25 cellular contexts compared by ENCODE assay signal in the genomic region with DNA sequence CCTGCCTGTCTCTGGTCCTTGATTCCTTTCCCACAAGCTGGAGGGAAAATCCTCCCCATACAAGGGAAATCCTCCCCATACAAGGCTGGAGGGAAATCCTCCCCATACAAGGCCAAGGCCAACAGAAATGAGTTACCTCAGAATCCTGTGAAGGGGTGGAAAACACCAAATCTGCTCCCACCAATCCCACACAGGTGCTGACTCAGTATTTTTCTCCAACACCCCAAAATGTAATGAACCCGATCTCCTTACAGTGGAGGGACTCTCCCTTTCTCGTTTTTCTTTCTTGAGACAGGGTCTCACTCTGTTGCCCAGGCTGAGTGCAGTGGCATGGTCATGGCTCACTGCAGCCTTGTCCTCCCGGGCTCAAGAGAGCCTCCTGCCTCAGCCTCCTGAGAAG. TPM values are rescaled to one million over a fixed set of nuclear protein-coding genes. Genes with fewer than 3 reads are reported as not detected.
DNase-seq lines count a peak whose midpoint lies in the region; ATAC-seq and TF ChIP-seq lines count a peak whose summit lies in the region.
"Had no signal": no experiment of that assay in that cellular context is flagged by ENCODE, and none has a peak within 500 bp of the region (broad histone marks: within the 10 kb centered on the region; RNA-seq: fewer than 3 reads in every experiment).

No MANE protein-coding gene starts in this region.

- no peak overlapping the region for H2AK5ac ChIP-seq in IMR-90 (ENCODE audit: low read depth, low read length)
- no peak overlapping the region for H2AK5ac ChIP-seq in mesendoderm (ENCODE audit: low read length)

- H3K4me2 ChIP-seq in mammary epithelial cell (ENCODE audit: insufficient read depth, low read depth, low read length), result no peak overlapping the region
- no peak overlapping the region for H3K4me2 ChIP-seq in IMR-90 (ENCODE audit: low read depth, low read length)
- H3K4me2 ChIP-seq in mesendoderm (ENCODE audit: low read length), result no peak overlapping the region

- peaks cover 96% of the 10 kb centered on the region for H3K79me2 ChIP-seq in mammary epithelial cell (ENCODE audit: insufficient read depth, low read length)
- H3K79me2 ChIP-seq in mesendoderm (ENCODE audit: control insufficient read depth, insufficient read depth, low read length), result peaks cover 77% of the 10 kb centered on the region

- H2AK9ac ChIP-seq in IMR-90 (replicated peaks; ENCODE audit: low read depth, low read length, poor library complexity), result no peak overlapping the region

- H3K56ac ChIP-seq in IMR-90 (ENCODE audit: extremely low read depth, insufficient read depth, low read length), result no peak overlapping the region
- H3K56ac ChIP-seq in mesendoderm (ENCODE audit: low read length), result no peak overlapping the region

- intact Hi-C loops in MCF 10A (cut with micrococcal nuclease) (no loop called here), mammary epithelial cell (cut with micrococcal nuclease) (no loop called here), IMR-90 (cut with micrococcal nuclease) (no loop called here), prostate gland (cut with DNase I) (no loop called here)

- peaks cover 99% of the 10 kb centered on the region for H3K36me3 Mint-ChIP-seq in MCF 10A (ENCODE audit: insufficient read depth, unreplicated experiment)
- H3K36me3 Mint-ChIP-seq in activated T-helper 17 cell treated with anti-CD3 and anti-CD28 coated beads, Interleukin-2, amount 50 U/mL, for 72 hours (ENCODE audit: low read depth), result peaks cover 100% of the 10 kb centered on the region
- peaks cover 86% of the 10 kb centered on the region for H3K36me3 Mint-ChIP-seq in stimulated activated memory B cell treated with anti-CD40 and anti-IgM and Interleukin-4, amounts not matched to agents 10 μg/mL and 1 μg/mL and 100 μg/mL, for 72 hours

- peaks cover 31 to 92% of the 10 kb centered on the region in 2 experiments for H3K79me1 ChIP-seq in IMR-90 (ENCODE audit: low read depth in 1 of 2, low read length in 2 of 2)
- peaks cover 58% of the 10 kb centered on the region for H3K79me1 ChIP-seq in mesendoderm (ENCODE audit: low read length)

- BruUV-seq in MCF 10A (replicated peaks; lab: Mats Ljungman, UMichigan), result no TSS peak
- no TSS peak for BruUV-seq in mammary epithelial cell (replicated peaks; lab: Mats Ljungman, UMichigan)
- BruUV-seq in IMR-90 (replicated peaks; lab: Mats Ljungman, UMichigan), result no TSS peak

- dilution Hi-C loops in mammary epithelial cell (cut with HindIII; ENCODE audit: low sequenced_read_pairs) (loop anchor here (5.0 kb wide), 1 partner anchor 36 kb away; no protein-coding TSS in a partner anchor), IMR-90 (cut with HindIII; ENCODE audit: low sequenced_read_pairs, unreplicated experiment) (no loop called here)

- H2AFZ ChIP-seq in mammary epithelial cell (ENCODE audit: low read depth, low read length) (no peak overlapping the region), IMR-90 (replicated peaks; ENCODE audit: low read length, poor library complexity) (no peak overlapping the region)

- H2BK120ac ChIP-seq in IMR-90 (ENCODE audit: low read depth, low read length) (no peak overlapping the region), mesendoderm (ENCODE audit: low read depth, low read length) (no peak overlapping the region)

- no peak overlapping the region for H3K14ac ChIP-seq in IMR-90 (replicated peaks; ENCODE audit: low read depth, low read length)

- no peak overlapping the region for H2BK15ac ChIP-seq in IMR-90 (ENCODE audit: low read depth, low read length)
- no peak overlapping the region for H2BK15ac ChIP-seq in mesendoderm (replicated peaks; ENCODE audit: low read depth)

- H3K36me3 ChIP-seq in mammary epithelial cell (ENCODE audit: insufficient read depth, low read length) (peaks cover 76% of the 10 kb centered on the region), IMR-90 (ENCODE audit: control insufficient read depth, insufficient read depth, low read length) (peaks cover 88% of the 10 kb centered on the region), mesendoderm (ENCODE audit: control insufficient read depth, insufficient read depth, low read length) (peaks cover 68% of the 10 kb centered on the region), prostate gland (peaks cover 7 to 9% of the 10 kb centered on the region in 2 donors)

- H4K5ac ChIP-seq in IMR-90 (ENCODE audit: low read depth, low read length) (no peak overlapping the region), mesendoderm (ENCODE audit: low read length) (no peak overlapping the region)

- POLR2A ChIA-PET in MCF 10A (lab: Yijun Ruan, JAX), result interaction anchor here (1.2 to 2.1 kb wide), 3 partner anchors 10 to 44 kb away, joined by 3 to 10 read pairs (median 5); no protein-coding TSS in a partner anchor
- POLR2A ChIA-PET in IMR-90 (lab: Charles Lee; ENCODE audit: unreplicated experiment), result no interaction called here

- H3K9ac ChIP-seq in mammary epithelial cell (ENCODE audit: insufficient read depth, low read length) (no peak overlapping the region), IMR-90 (ENCODE audit: low read depth, low read length) (no peak overlapping the region), mesendoderm (ENCODE audit: low read length) (no peak overlapping the region)

- no peak overlapping the region for H2BK5ac ChIP-seq in IMR-90 (ENCODE audit: low read depth, low read length, poor library complexity, severe bottlenecking)
- no peak overlapping the region for H2BK5ac ChIP-seq in mesendoderm (ENCODE audit: low read length)

- H3K23ac ChIP-seq in IMR-90 (ENCODE audit: low read depth, low read length) (no peak overlapping the region), mesendoderm (ENCODE audit: low read length) (no peak overlapping the region)

- TF ChIP-seq RAD21 in IMR-90 (IDR thresholded peaks at IDR 0.05; ENCODE audit: low read length), result no peak

- H3K27ac ChIP-seq in mammary epithelial cell (ENCODE audit: insufficient read depth, low read depth, low read length) (no peak overlapping the region), IMR-90 (ENCODE audit: insufficient read depth, low read length) (no peak overlapping the region), mesendoderm (ENCODE audit: low read depth, low read length) (no peak overlapping the region), prostate gland (peak overlapping the region in 1 of 2 donors; percentile 16)
- H3K27ac ChIP-seq: breast epithelium, skin epidermis, upper lobe of right lung, WERI-Rb-1 had no signal

- H3K27me3 Mint-ChIP-seq in MCF 10A (ENCODE audit: insufficient read depth, unreplicated experiment), result no peaks in the 10 kb centered on the region
- H3K27me3 Mint-ChIP-seq in activated T-helper 17 cell treated with anti-CD3 and anti-CD28 coated beads, Interleukin-2, amount 50 U/mL, for 72 hours, result no peaks in the 10 kb centered on the region
- H3K27me3 Mint-ChIP-seq in stimulated activated memory B cell treated with anti-CD40 and anti-IgM and Interleukin-4, amounts not matched to agents 10 μg/mL and 1 μg/mL and 100 μg/mL, for 72 hours, result no peaks in the 10 kb centered on the region
- H3K27me3 Mint-ChIP-seq: activated CD4-positive, alpha-beta T cell treated with anti-CD3 and anti-CD28 coated beads, Interleukin-2, amount 10 ng/mL, durations not matched to agents 7 days and 5 days; naive thymus-derived CD8-positive, alpha-beta T cell had no signal

- H4K91ac ChIP-seq in IMR-90 (ENCODE audit: insufficient read depth, low read depth, low read length), result no peak overlapping the region

- H4K20me1 ChIP-seq in mammary epithelial cell (ENCODE audit: insufficient read depth, low read length), result peaks cover 34% of the 10 kb centered on the region
- peaks cover 94% of the 10 kb centered on the region for H4K20me1 ChIP-seq in IMR-90 (ENCODE audit: insufficient read depth, low read length)

- no peak overlapping the region for H3K18ac ChIP-seq in IMR-90 (ENCODE audit: low read depth, low read length)
- H3K18ac ChIP-seq in mesendoderm (ENCODE audit: low read length), result no peak overlapping the region

- H3K4me3 Mint-ChIP-seq in MCF 10A (ENCODE audit: unreplicated experiment), result no peak overlapping the region
- H3K4me3 Mint-ChIP-seq in activated T-helper 17 cell treated with anti-CD3 and anti-CD28 coated beads, Interleukin-2, amount 50 U/mL, for 72 hours, result peak overlapping the region; percentile 7
- H3K4me3 Mint-ChIP-seq in stimulated activated memory B cell treated with anti-CD40 and anti-IgM and Interleukin-4, amounts not matched to agents 10 μg/mL and 1 μg/mL and 100 μg/mL, for 72 hours, result no peak overlapping the region
- H3K4me3 Mint-ChIP-seq: activated CD4-positive, alpha-beta T cell treated with anti-CD3 and anti-CD28 coated beads, Interleukin-2, amount 10 ng/mL, durations not matched to agents 7 days and 5 days had no signal

- no peak overlapping the region for H2BK20ac ChIP-seq in IMR-90 (ENCODE audit: low read depth, low read length)

- H3K9me1 ChIP-seq in IMR-90 (ENCODE audit: insufficient read depth, low read length), result peaks cover 36% of the 10 kb centered on the region

- DNase-seq in MCF 10A (ENCODE audit: unreplicated experiment), result no peak
- DNase-seq in mammary epithelial cell, result no peak
- no peak for DNase-seq in IMR-90
- no peak for DNase-seq in mesendoderm
- DNase-seq in prostate gland (ENCODE audit: low spot score), result no peak
- DNase-seq: activated CD4-positive, alpha-beta T cell treated with anti-CD3 and anti-CD28 coated beads, Interleukin-2, amount 10 ng/mL, durations not matched to agents 7 days and 5 days; activated CD8-positive, alpha-beta memory T cell treated with anti-CD3 and anti-CD28 coated beads, Interleukin-2, amount 50 U/mL, for 4 hours; activated effector memory CD4-positive, alpha-beta T cell treated with anti-CD3 and anti-CD28 coated beads, Interleukin-2, amount 50 U/mL, for 16 hours; amygdala; COR-L47; DMS53; left ventricle myocardium superior; naive thymus-derived CD8-positive, alpha-beta T cell; NCI-H510A treated with DMSO at 0.1 percent for 48 hours; NK-92 treated with Interleukin-12 subunit alpha and Interleukin-12 subunit beta, amount 100 ng/mL, for 24 hours; PC-3; Right ventricle myocardium superior; substantia nigra; upper lobe of right lung; WERI-Rb-1 had no signal

- H4K8ac ChIP-seq in IMR-90 (ENCODE audit: low read depth in 2 of 2, low read length in 2 of 2), result no peak overlapping the region
- no peak overlapping the region for H4K8ac ChIP-seq in mesendoderm (ENCODE audit: low read depth, low read length)

- H3K4me1 ChIP-seq in mammary epithelial cell (ENCODE audit: insufficient read depth, low read length) (peaks cover 38% of the 10 kb centered on the region), IMR-90 (ENCODE audit: control insufficient read depth, insufficient read depth, low read length) (peaks cover 18% of the 10 kb centered on the region), mesendoderm (ENCODE audit: control insufficient read depth, low read depth, low read length) (peaks cover 7% of the 10 kb centered on the region), prostate gland (replicated peaks) (peaks cover 8% of the 10 kb centered on the region)
- H3K4me1 ChIP-seq: breast epithelium had no signal

- no peak overlapping the region for H3K4ac ChIP-seq in IMR-90 (ENCODE audit: low read depth, low read length)
- H3K4ac ChIP-seq in mesendoderm (ENCODE audit: low read depth, low read length), result no peak overlapping the region

- no peaks in the 10 kb centered on the region for H3K9me3 Mint-ChIP-seq in MCF 10A (ENCODE audit: unreplicated experiment)
- no peaks in the 10 kb centered on the region for H3K9me3 Mint-ChIP-seq in activated T-helper 17 cell treated with anti-CD3 and anti-CD28 coated beads, Interleukin-2, amount 50 U/mL, for 72 hours
- H3K9me3 Mint-ChIP-seq in stimulated activated memory B cell treated with anti-CD40 and anti-IgM and Interleukin-4, amounts not matched to agents 10 μg/mL and 1 μg/mL and 100 μg/mL, for 72 hours, result no peaks in the 10 kb centered on the region
- H3K9me3 Mint-ChIP-seq: activated CD4-positive, alpha-beta T cell treated with anti-CD3 and anti-CD28 coated beads, Interleukin-2, amount 10 ng/mL, durations not matched to agents 7 days and 5 days; naive thymus-derived CD8-positive, alpha-beta T cell had no signal

- H3K27ac Mint-ChIP-seq in MCF 10A (ENCODE audit: low read depth, unreplicated experiment), result peak overlapping the region; percentile 83
- peak overlapping the region; percentile 69 for H3K27ac Mint-ChIP-seq in activated T-helper 17 cell treated with anti-CD3 and anti-CD28 coated beads, Interleukin-2, amount 50 U/mL, for 72 hours
- H3K27ac Mint-ChIP-seq in stimulated activated memory B cell treated with anti-CD40 and anti-IgM and Interleukin-4, amounts not matched to agents 10 μg/mL and 1 μg/mL and 100 μg/mL, for 72 hours, result peak overlapping the region; percentile 28
- H3K27ac Mint-ChIP-seq: activated CD4-positive, alpha-beta T cell treated with anti-CD3 and anti-CD28 coated beads, Interleukin-2, amount 10 ng/mL, durations not matched to agents 7 days and 5 days had no signal

- TF ChIP-seq POLR2A in IMR-90 (IDR thresholded peaks at IDR 0.05; ENCODE audit: low read depth, low read length) (no peak), prostate gland (IDR thresholded peaks at IDR 0.05) (no peak)

- peaks cover 42% of the 10 kb centered on the region for H3K4me1 Mint-ChIP-seq in MCF 10A (ENCODE audit: insufficient read depth, unreplicated experiment)
- peaks cover 32% of the 10 kb centered on the region for H3K4me1 Mint-ChIP-seq in activated T-helper 17 cell treated with anti-CD3 and anti-CD28 coated beads, Interleukin-2, amount 50 U/mL, for 72 hours
- peaks cover 67% of the 10 kb centered on the region for H3K4me1 Mint-ChIP-seq in stimulated activated memory B cell treated with anti-CD40 and anti-IgM and Interleukin-4, amounts not matched to agents 10 μg/mL and 1 μg/mL and 100 μg/mL, for 72 hours

- ATAC-seq in IMR-90 (ENCODE audit: low read depth) (no peak), GM19395 (IDR thresholded peaks at IDR 0.05; ENCODE audit: unreplicated experiment) (no peak)
- no peak for ATAC-seq in activated T-helper 17 cell treated with anti-CD3 and anti-CD28 coated beads, Interleukin-2, amount 50 U/mL, for 72 hours (replicated peaks)
- ATAC-seq in stimulated activated memory B cell treated with anti-CD40 and anti-IgM and Interleukin-4, amounts not matched to agents 10 μg/mL and 1 μg/mL and 100 μg/mL, for 72 hours, result no peak
- ATAC-seq: left ventricle myocardium superior; naive thymus-derived CD8-positive, alpha-beta T cell; PC-3; upper lobe of right lung had no signal

- TF ChIP-seq CTCF in MCF 10A (IDR thresholded peaks at IDR 0.05; ENCODE audit: unreplicated experiment), result no peak
- no peak for TF ChIP-seq CTCF in mammary epithelial cell (conservative IDR thresholded peaks at IDR 0.05 in 1 of 2, IDR thresholded peaks at IDR 0.05 in 1 of 2; ENCODE audit: extremely low read depth in 1 of 2, insufficient read depth in 1 of 2, low read depth in 1 of 2, low read length in 2 of 2)
- no peak for TF ChIP-seq CTCF in IMR-90 (conservative IDR thresholded peaks at IDR 0.05; ENCODE audit: low read depth, low read length)
- no peak for TF ChIP-seq CTCF in prostate gland (IDR thresholded peaks at IDR 0.05)

- H3K27me3 ChIP-seq in mammary epithelial cell (ENCODE audit: insufficient read depth, low read length), result no peaks in the 10 kb centered on the region
- H3K27me3 ChIP-seq in IMR-90 (ENCODE audit: control insufficient read depth, insufficient read depth, low read length), result no peaks in the 10 kb centered on the region
- no peaks in the 10 kb centered on the region for H3K27me3 ChIP-seq in mesendoderm (ENCODE audit: insufficient read depth, low read length, poor library complexity)
- H3K27me3 ChIP-seq in prostate gland (replicated peaks; ENCODE audit: insufficient read depth), result no peaks in the 10 kb centered on the region
- H3K27me3 ChIP-seq: breast epithelium, upper lobe of right lung had no signal

- 83% methylated on average over 3 of the region's 3 CpGs for WGBS in mammary epithelial cell (ENCODE audit: low coverage, missing lambda C conversion rate)
- WGBS in IMR-90 (ENCODE audit: extremely low coverage in 2 of 2, insufficient read length in 1 of 2), 2 experiments, result 100% methylated on average over 1 of the region's 3 CpGs; no CpG with 5 or more reads in 1 of the 2 experiments
- no CpG with 5 or more reads among the region's 3 CpGs for WGBS in mesendoderm (ENCODE audit: extremely low coverage, insufficient coverage, low lambda C conversion rate)
- 87% methylated on average over 3 of the region's 3 CpGs for WGBS in prostate gland

- in situ Hi-C loops in mammary epithelial cell (cut with MboI; ENCODE audit: low sequenced_read_pairs in 2 of 2) (no loop called here), IMR-90 (cut with MboI; ENCODE audit: low sequenced_read_pairs) (no loop called here)

- H3K9me3 ChIP-seq in mammary epithelial cell (replicated peaks; ENCODE audit: insufficient read depth, low read length), result no peaks in the 10 kb centered on the region
- H3K9me3 ChIP-seq in IMR-90 (ENCODE audit: control insufficient read depth, insufficient read depth, low read length), result no peaks in the 10 kb centered on the region
- no peaks in the 10 kb centered on the region for H3K9me3 ChIP-seq in prostate gland
- H3K9me3 ChIP-seq: upper lobe of right lung had no signal

- CTCF ChIA-PET in MCF 10A (lab: Yijun Ruan, JAX), result interaction anchor here (2.4 to 8.3 kb wide), 2 partner anchors 17 to 43 kb away, joined by 5 to 152 read pairs; no protein-coding TSS in a partner anchor
- CTCF ChIA-PET in mammary epithelial cell (lab: Charles Lee; ENCODE audit: low non-redundant PET), result no interaction called here
- CTCF ChIA-PET in IMR-90 (lab: Yijun Ruan, JAX), result no interaction called here

- H3K4me3 ChIP-seq in mammary epithelial cell (replicated peaks in 1 of 3; ENCODE audit: insufficient read depth in 1 of 3, low read depth in 2 of 3, low read length in 3 of 3), result no peak overlapping the region
- no peak overlapping the region for H3K4me3 ChIP-seq in IMR-90 (ENCODE audit: insufficient read depth, low read depth, low read length)
- H3K4me3 ChIP-seq in mesendoderm (ENCODE audit: low read length), result no peak overlapping the region
- H3K4me3 ChIP-seq in prostate gland, result no peak overlapping the region
- H3K4me3 ChIP-seq: breast epithelium, skin epidermis, upper lobe of right lung had no signal

RNA-seq across cellular contexts. Expression of gene SNHG17, which starts 6.3 kb away (rescaled TPM):
- total RNA-seq in MCF 10A (2022) (83.6 and 133 TPM in 2 replicates), mammary epithelial cell (100 to 1,000 TPM in 1 of 2 donors, 1 to 10 TPM in 1; 8.0 to 109 TPM), IMR-90 (2012; rRNA removed) (5.4 and 6.4 TPM in 2 replicates), prostate gland (10 to 100 TPM; 21.8 to 28.2 TPM)
- polyA plus RNA-seq in mammary epithelial cell (28.6 TPM), IMR-90 (2012; rRNA removed) (38.2 and 40.4 TPM in 2 replicates)
- polyA minus RNA-seq in mammary epithelial cell, result 37.7 TPM
- 31.4 and 67.9 TPM in 2 replicates for polyA plus RNA-seq in IMR-90 (2012; cell fraction: cytosol; rRNA removed)
- 82.9 and 92.3 TPM in 2 replicates for polyA plus RNA-seq in IMR-90 (2012; cell fraction: nucleus; rRNA removed; ENCODE audit: low replicate concordance)
- 100 to 1,000 TPM in 1 of 2 donors, 10 to 100 TPM in 1; 60.5 to 142 TPM for total RNA-seq in activated T-helper 17 cell treated with anti-CD3 and anti-CD28 coated beads, Interleukin-2, amount 50 U/mL, for 72 hours
- polyA plus RNA-seq in mesendoderm (2013, experiment 1 of 2), result 95.2 TPM
- polyA plus RNA-seq in mesendoderm (2013, experiment 2 of 2), result 92.0 TPM

RNA-seq across cellular contexts. Expression of gene RALGAPB, which starts 43.8 kb away (rescaled TPM):
- total RNA-seq in MCF 10A (2022) (33.8 and 37.3 TPM in 2 replicates), mammary epithelial cell (10 to 100 TPM; 42.3 to 54.7 TPM), IMR-90 (2012; rRNA removed) (30.3 and 32.8 TPM in 2 replicates), prostate gland (10 to 100 TPM; 45.6 to 50.6 TPM)
- polyA plus RNA-seq in mammary epithelial cell (13.2 TPM), IMR-90 (2012; rRNA removed) (11.2 and 12.7 TPM in 2 replicates)
- 26.8 TPM for polyA minus RNA-seq in mammary epithelial cell
- polyA plus RNA-seq in IMR-90 (2012; cell fraction: cytosol; rRNA removed), result 2.4 and 3.1 TPM in 2 replicates
- 6.1 and 45.2 TPM in 2 replicates for polyA plus RNA-seq in IMR-90 (2012; cell fraction: nucleus; rRNA removed; ENCODE audit: low replicate concordance)
- 10 to 100 TPM; 24.8 to 30.1 TPM for total RNA-seq in activated T-helper 17 cell treated with anti-CD3 and anti-CD28 coated beads, Interleukin-2, amount 50 U/mL, for 72 hours
- 18.1 TPM for polyA plus RNA-seq in mesendoderm (2013, experiment 1 of 2)
- 18.0 TPM for polyA plus RNA-seq in mesendoderm (2013, experiment 2 of 2)

Comparison
In these comparisons a context has a peak if more than half of its experiments do, and no peak if none do; other contexts are left out.
1. H3K27ac Mint-ChIP-seq: peak in every context shown above with its lines; median percentile 83 in MCF 10A; 69 in activated T-helper 17 cell treated with anti-CD3 and anti-CD28 coated beads, Interleukin-2, amount 50 U/mL, for 72 hours; 28 in stimulated activated memory B cell treated with anti-CD40 and anti-IgM and Interleukin-4, amounts not matched to agents 10 μg/mL and 1 μg/mL and 100 μg/mL, for 72 hours.